17 cellular contexts compared by ENCODE assay signal in genomic region chr1:152760551-152761190, GRCh38. TPM values are rescaled to one million over a fixed set of nuclear protein-coding genes. Genes with fewer than 3 reads are reported as not detected.
DNase-seq lines count a peak whose midpoint lies in the region; ATAC-seq and TF ChIP-seq lines count a peak whose summit lies in the region.
"Had no signal": no experiment of that assay in that cellular context is flagged by ENCODE, and none has a peak within 500 bp of the region (broad histone marks: within the 10 kb centered on the region; RNA-seq: fewer than 3 reads in every experiment).

No MANE protein-coding gene starts in this region.

- intact Hi-C loops in upper lobe of right lung (cut with DNase I) (no loop called here), esophagus squamous epithelium (cut with DNase I) (no loop called here)

- H3K4me1 Mint-ChIP-seq in activated naive CD4-positive, alpha-beta T cell treated with anti-CD3 and anti-CD28 coated beads, Interleukin-2, amount 50 U/mL, for 24 hours = no peaks in the 10 kb centered on the region
- H3K4me1 Mint-ChIP-seq: B cell, H9 had no signal

- peak overlapping the region; percentile 25 for H3K27ac Mint-ChIP-seq in activated naive CD4-positive, alpha-beta T cell treated with anti-CD3 and anti-CD28 coated beads, Interleukin-2, amount 50 U/mL, for 24 hours
- H3K27ac Mint-ChIP-seq in activated naive CD4-positive, alpha-beta T cell treated with anti-CD3 and anti-CD28 coated beads, Interleukin-2, amount 50 U/mL, for 72 hours = peak overlapping the region in 1 of 2 donors; percentile 44
- H3K27ac Mint-ChIP-seq: B cell; CD8-positive, alpha-beta T cell; H9 had no signal

- H3K27ac ChIP-seq in RWPE2 (ENCODE audit: poor library complexity, severe bottlenecking) (peak overlapping the region; percentile 30), caudate nucleus (ENCODE audit: low read depth, low read length) (peak overlapping the region; percentile 84), upper lobe of right lung (no peak overlapping the region), esophagus squamous epithelium (peak overlapping the region in 2 of 4 donors; percentile 44 to 60)
- H3K27ac ChIP-seq: BLaER1 treated with 17β-estradiol and CSF1 and Interleukin-3, amounts not matched to agents 10 nM and 100 nM had no signal

- H3K9me3 ChIP-seq in RWPE2 (ENCODE audit: severe bottlenecking) = no peaks in the 10 kb centered on the region
- H3K9me3 ChIP-seq in upper lobe of right lung = no peaks in the 10 kb centered on the region
- H3K9me3 ChIP-seq in esophagus squamous epithelium = no peaks in the 10 kb centered on the region
- H3K9me3 ChIP-seq: BLaER1 treated with 17β-estradiol and CSF1 and Interleukin-3, amounts not matched to agents 10 nM and 100 nM had no signal

- H3K4me1 ChIP-seq in RWPE2 (ENCODE audit: insufficient read depth, poor library complexity, severe bottlenecking) (peaks cover 25% of the 10 kb centered on the region), upper lobe of right lung (no peaks in the 10 kb centered on the region), esophagus squamous epithelium (peaks cover 0 to 47% (median 0%) of the 10 kb centered on the region in 3 donors)
- H3K4me1 ChIP-seq: BLaER1 treated with 17β-estradiol and CSF1 and Interleukin-3, amounts not matched to agents 10 nM and 100 nM had no signal

- no peak for DNase-seq in activated naive CD4-positive, alpha-beta T cell treated with anti-CD3 and anti-CD28 coated beads, Interleukin-2, amount 50 U/mL, for 72 hours (ENCODE audit: low spot score in 2 of 2)
- no peak for DNase-seq in RWPE2 (ENCODE audit: low spot score)
- no peak for DNase-seq in caudate nucleus (lab: John Stamatoyannopoulos, UW)
- no peak for DNase-seq in upper lobe of right lung
- no peak for DNase-seq in esophagus squamous epithelium (lab: John Stamatoyannopoulos, UW)
- DNase-seq: Calu3; CD8-positive, alpha-beta T cell; DMS79 treated with DMSO at 0.1 percent for 48 hours; GF-D8; H9 had no signal

- H3K36me3 ChIP-seq in RWPE2 (ENCODE audit: low read depth) (no peaks in the 10 kb centered on the region), upper lobe of right lung (no peaks in the 10 kb centered on the region), esophagus squamous epithelium (no peaks in the 10 kb centered on the region)
- H3K36me3 ChIP-seq: BLaER1 treated with 17β-estradiol and CSF1 and Interleukin-3, amounts not matched to agents 10 nM and 100 nM had no signal

- H3K4me3 Mint-ChIP-seq in activated naive CD4-positive, alpha-beta T cell treated with anti-CD3 and anti-CD28 coated beads, Interleukin-2, amount 50 U/mL, for 24 hours = no peak overlapping the region
- H3K4me3 Mint-ChIP-seq: B cell; CD8-positive, alpha-beta T cell; H9 had no signal

- H3K27me3 Mint-ChIP-seq in activated naive CD4-positive, alpha-beta T cell treated with anti-CD3 and anti-CD28 coated beads, Interleukin-2, amount 50 U/mL, for 24 hours = peaks cover 7% of the 10 kb centered on the region

- TF ChIP-seq CTCF in RWPE2 (IDR thresholded peaks at IDR 0.05; ENCODE audit: poor library complexity, severe bottlenecking) (no peak), upper lobe of right lung (IDR thresholded peaks at IDR 0.05) (no peak), esophagus squamous epithelium (IDR thresholded peaks at IDR 0.05) (no peak)

- no peaks in the 10 kb centered on the region for H3K27me3 ChIP-seq in RWPE2 (ENCODE audit: insufficient read depth, poor library complexity, severe bottlenecking)
- no peaks in the 10 kb centered on the region for H3K27me3 ChIP-seq in upper lobe of right lung
- no peaks in the 10 kb centered on the region for H3K27me3 ChIP-seq in esophagus squamous epithelium
- H3K27me3 ChIP-seq: BLaER1 treated with 17β-estradiol and CSF1 and Interleukin-3, amounts not matched to agents 10 nM and 100 nM had no signal

- no peak for ATAC-seq in activated naive CD4-positive, alpha-beta T cell treated with anti-CD3 and anti-CD28 coated beads, Interleukin-2, amount 50 U/mL, for 72 hours
- ATAC-seq in RWPE2 (ENCODE audit: low read depth) (no peak), upper lobe of right lung (peak; percentile 23), GM19324 (IDR thresholded peaks at IDR 0.05; ENCODE audit: low FRiP score, unreplicated experiment) (no peak)
- ATAC-seq: CD8-positive, alpha-beta T cell had no signal

- no peak for TF ChIP-seq POLR2A in esophagus squamous epithelium (IDR thresholded peaks at IDR 0.05)

- H3K36me3 Mint-ChIP-seq in activated naive CD4-positive, alpha-beta T cell treated with anti-CD3 and anti-CD28 coated beads, Interleukin-2, amount 50 U/mL, for 24 hours = no peaks in the 10 kb centered on the region
- no peaks in the 10 kb centered on the region for H3K36me3 Mint-ChIP-seq in activated naive CD4-positive, alpha-beta T cell treated with anti-CD3 and anti-CD28 coated beads, Interleukin-2, amount 50 U/mL, for 72 hours
- H3K36me3 Mint-ChIP-seq: CD8-positive, alpha-beta T cell had no signal

- H3K9me3 Mint-ChIP-seq in activated naive CD4-positive, alpha-beta T cell treated with anti-CD3 and anti-CD28 coated beads, Interleukin-2, amount 50 U/mL, for 24 hours = no peaks in the 10 kb centered on the region
- peaks cover 0 to 4% of the 10 kb centered on the region in 2 donors for H3K9me3 Mint-ChIP-seq in activated naive CD4-positive, alpha-beta T cell treated with anti-CD3 and anti-CD28 coated beads, Interleukin-2, amount 50 U/mL, for 72 hours
- H3K9me3 Mint-ChIP-seq: CD8-positive, alpha-beta T cell had no signal

- no peak overlapping the region for H3K4me3 ChIP-seq in RWPE2 (ENCODE audit: severe bottlenecking)
- no peak overlapping the region for H3K4me3 ChIP-seq in upper lobe of right lung
- no peak overlapping the region for H3K4me3 ChIP-seq in esophagus squamous epithelium
- H3K4me3 ChIP-seq: BLaER1 treated with 17β-estradiol and CSF1 and Interleukin-3, amounts not matched to agents 10 nM and 100 nM had no signal

- WGBS in esophagus squamous epithelium, 2 donors = 82 to 96% methylated on average over 8 to 19 of the region's 31 CpGs

RNA-seq across cellular contexts. Expression of gene KPRP, which starts 2.8 kb away (rescaled TPM):
- not detected for total RNA-seq in activated naive CD4-positive, alpha-beta T cell treated with anti-CD3 and anti-CD28 coated beads, Interleukin-2, amount 50 U/mL, for 72 hours
- total RNA-seq in upper lobe of right lung = not detected
- 1 to 10 TPM in 2 of 4 donors, under 1 TPM in 2; 0.09 to 3.7 (median 1.2) TPM for total RNA-seq in esophagus squamous epithelium
- total RNA-seq: A172; B cell; Calu3; CD8-positive, alpha-beta T cell; H1; H9; HT-29 had no signal

RNA-seq across cellular contexts. Expression of gene LCE1F, which starts 14.3 kb away (rescaled TPM):
- not detected for total RNA-seq in activated naive CD4-positive, alpha-beta T cell treated with anti-CD3 and anti-CD28 coated beads, Interleukin-2, amount 50 U/mL, for 72 hours
- total RNA-seq in upper lobe of right lung (not detected), esophagus squamous epithelium (not detected)
- total RNA-seq: A172; B cell; Calu3; CD8-positive, alpha-beta T cell; H1; H9; HT-29 had no signal

RNA-seq across cellular contexts. Expression of gene LCE1E, which starts 25.4 kb away (rescaled TPM):
- total RNA-seq in activated naive CD4-positive, alpha-beta T cell treated with anti-CD3 and anti-CD28 coated beads, Interleukin-2, amount 50 U/mL, for 72 hours = not detected
- total RNA-seq in upper lobe of right lung = not detected
- total RNA-seq in esophagus squamous epithelium = not detected
- total RNA-seq: A172; B cell; Calu3; CD8-positive, alpha-beta T cell; H1; H9 had no signal

RNA-seq across cellular contexts. Expression of gene LCE1D, which starts 35.9 kb away (rescaled TPM):
- not detected for total RNA-seq in activated naive CD4-positive, alpha-beta T cell treated with anti-CD3 and anti-CD28 coated beads, Interleukin-2, amount 50 U/mL, for 72 hours
- total RNA-seq in upper lobe of right lung (not detected), esophagus squamous epithelium (not detected)
- total RNA-seq: A172; B cell; Calu3; CD8-positive, alpha-beta T cell; H1; H9; HT-29 had no signal

RNA-seq across cellular contexts. Expression of gene LCE1C, which starts 45.8 kb away (rescaled TPM):
- not detected for total RNA-seq in activated naive CD4-positive, alpha-beta T cell treated with anti-CD3 and anti-CD28 coated beads, Interleukin-2, amount 50 U/mL, for 72 hours
- total RNA-seq in upper lobe of right lung = not detected
- under 1 TPM in 1 of 4 donors, not detected in 3; 0.57 TPM for total RNA-seq in esophagus squamous epithelium
- total RNA-seq: A172; B cell; Calu3; CD8-positive, alpha-beta T cell; H1; H9; HT-29 had no signal
